ENCODE assay signal across 17 cellular contexts in genomic region chr4:109999513-109999912, GRCh38.
"Had no signal": no experiment of that assay in that cellular context is flagged by ENCODE, and none has a peak within 500 bp of the region (broad histone marks: within the 10 kb centered on the region; RNA-seq: fewer than 3 reads in every experiment).

No MANE protein-coding gene starts in this region.

- H3K9me3 ChIP-seq: body of pancreas, colonic mucosa, esophagus squamous epithelium, stomach, thyroid gland, upper lobe of left lung had no signal

- H2AFZ ChIP-seq: neural progenitor cell had no signal

- H3K36me3 ChIP-seq: colonic mucosa, esophagus squamous epithelium, neural progenitor cell, stomach, thyroid gland, upper lobe of left lung had no signal

- H3K27me3 ChIP-seq: body of pancreas, colonic mucosa, esophagus squamous epithelium, neural progenitor cell, thyroid gland, upper lobe of left lung had no signal

- H3K4me2 ChIP-seq: neural progenitor cell had no signal

- H3K4me3 ChIP-seq: body of pancreas, colonic mucosa, esophagus squamous epithelium, neural progenitor cell, stomach, thyroid gland, upper lobe of left lung had no signal

- H3K9ac ChIP-seq: neural progenitor cell had no signal

- H3K27ac ChIP-seq: body of pancreas, colonic mucosa, epithelial cell of prostate, esophagus squamous epithelium, neural progenitor cell, stomach, thyroid gland, upper lobe of left lung had no signal

- DNase-seq: activated CD4-positive, alpha-beta T cell treated with anti-CD3 and anti-CD28 coated beads for 36 hours; activated naive CD4-positive, alpha-beta T cell; aorta; cerebellar nuclear complex; effector CD8-positive, alpha-beta T cell; esophagus squamous epithelium; left colon; stimulated activated CD4-positive, alpha-beta T cell treated with anti-CD3 and anti-CD28 coated beads, Interleukin-1b, Interleukin-23, amount 100 ng/mL, for 48 hours; stimulated activated CD4-positive, alpha-beta T cell treated with anti-CD3 and anti-CD28 coated beads, Interleukin-4, amount 100 ng/mL, for 4 hours; stimulated activated CD8-positive, alpha-beta memory T cell treated with anti-CD3 and anti-CD28 coated beads, Interleukin-4, amount 100 ng/mL, for 48 hours; stomach; thyroid gland had no signal

- H3K4me1 ChIP-seq: body of pancreas, neural progenitor cell, stomach, thyroid gland, upper lobe of left lung had no signal
